ENCODE assay signal across 19 cellular contexts in genomic region chr20:32415494-32415893, GRCh38. TPM values are rescaled to one million over a fixed set of nuclear protein-coding genes. Genes with fewer than 3 reads are reported as not detected.
A peak's percentile ranks its signal among the peaks of the same experiment; 100 is the strongest.
DNase-seq lines count a peak whose midpoint lies in the region; ATAC-seq and TF ChIP-seq lines count a peak whose summit lies in the region.
"Had no signal": no experiment of that assay in that cellular context is flagged by ENCODE, and none has a peak within 500 bp of the region (broad histone marks: within the 10 kb centered on the region; RNA-seq: fewer than 3 reads in every experiment).

No MANE protein-coding gene starts in this region.

- DNase-seq in activated CD4-positive, alpha-beta T cell treated with anti-CD3 and anti-CD28 coated beads, Interleukin-2, amount 10 ng/mL, durations not matched to agents 7 days and 5 days: no peak
- DNase-seq in activated CD4-positive, alpha-beta T cell treated with anti-CD3 and anti-CD28 coated beads for 4 hours: no peak
- DNase-seq in RWPE1 (ENCODE audit: low spot score) (no peak), NCI-H1048 (lab: John Stamatoyannopoulos, UW) (no peak)
- no peak for DNase-seq in effector memory CD8-positive, alpha-beta T cell
- no peak for DNase-seq in stimulated activated naive B cell treated with anti-CD40 and anti-IgM and Interleukin-4, amounts not matched to agents 10 μg/mL and 1 μg/mL and 100 μg/mL, for 72 hours
- DNase-seq: ACHN; activated CD4-positive, CD25-positive, alpha-beta regulatory T cell; activated CD8-positive, alpha-beta memory T cell treated with anti-CD3 and anti-CD28 coated beads, Interleukin-2, amount 10 ng/mL, durations not matched to agents 7 days and 5 days; activated effector memory CD4-positive, alpha-beta T cell treated with anti-CD3 and anti-CD28 coated beads, Interleukin-2, amount 50 U/mL, for 16 hours; cerebellar nuclear complex; effector CD4-positive, alpha-beta T cell; NCI-H510A treated with DMSO at 0.1 percent for 48 hours; small intestine; stimulated activated CD4-positive, alpha-beta T cell treated with anti-CD3 and anti-CD28 coated beads, Interleukin-4, amount 100 ng/mL, for 24 hours had no signal

- POLR2A ChIA-PET in activated CD4-positive, alpha-beta T cell treated with anti-CD3 and anti-CD28 coated beads, Interleukin-2, amount 10 ng/mL, durations not matched to agents 7 days and 5 days (lab: Charles Lee): no interaction called here
- POLR2A ChIA-PET in RWPE1 (lab: Yijun Ruan, JAX; ENCODE audit: low non-redundant PET): no interaction called here

- H3K27ac ChIP-seq in RWPE1: peak overlapping the region; percentile 4; the same call in 1 of the 2 replicates
- H3K27ac ChIP-seq: KMS-11 had no signal

- no peak for TF ChIP-seq CTCF in RWPE1 (conservative IDR thresholded peaks at IDR 0.05; ENCODE audit: low read depth)

- no peaks in the 10 kb centered on the region for H3K27me3 Mint-ChIP-seq in activated CD4-positive, alpha-beta T cell treated with anti-CD3 and anti-CD28 coated beads, Interleukin-2, amount 10 ng/mL, durations not matched to agents 7 days and 5 days
- H3K27me3 Mint-ChIP-seq in effector memory CD8-positive, alpha-beta T cell: no peaks in the 10 kb centered on the region
- H3K27me3 Mint-ChIP-seq in stimulated activated naive B cell treated with anti-CD40 and anti-IgM and Interleukin-4, amounts not matched to agents 10 μg/mL and 1 μg/mL and 100 μg/mL, for 72 hours: no peaks in the 10 kb centered on the region
- H3K27me3 Mint-ChIP-seq: activated CD8-positive, alpha-beta memory T cell treated with anti-CD3 and anti-CD28 coated beads, Interleukin-2, amount 10 ng/mL, durations not matched to agents 7 days and 5 days had no signal

- H3K4me1 Mint-ChIP-seq in activated CD4-positive, alpha-beta T cell treated with anti-CD3 and anti-CD28 coated beads, Interleukin-2, amount 10 ng/mL, durations not matched to agents 7 days and 5 days: peaks cover 40% of the 10 kb centered on the region
- peaks cover 26 to 55% of the 10 kb centered on the region in 2 donors for H3K4me1 Mint-ChIP-seq in effector memory CD8-positive, alpha-beta T cell (ENCODE audit: low read depth in 2 of 2)
- peaks cover 30 to 48% of the 10 kb centered on the region in 2 donors for H3K4me1 Mint-ChIP-seq in stimulated activated naive B cell treated with anti-CD40 and anti-IgM and Interleukin-4, amounts not matched to agents 10 μg/mL and 1 μg/mL and 100 μg/mL, for 72 hours

- peaks cover 29% of the 10 kb centered on the region for H3K36me3 Mint-ChIP-seq in activated CD4-positive, alpha-beta T cell treated with anti-CD3 and anti-CD28 coated beads, Interleukin-2, amount 10 ng/mL, durations not matched to agents 7 days and 5 days (ENCODE audit: low read depth)
- peaks cover 11% of the 10 kb centered on the region for H3K36me3 Mint-ChIP-seq in effector memory CD8-positive, alpha-beta T cell (ENCODE audit: insufficient read depth)
- peaks cover 23 to 33% of the 10 kb centered on the region in 2 donors for H3K36me3 Mint-ChIP-seq in stimulated activated naive B cell treated with anti-CD40 and anti-IgM and Interleukin-4, amounts not matched to agents 10 μg/mL and 1 μg/mL and 100 μg/mL, for 72 hours

- CTCF ChIA-PET in activated CD4-positive, alpha-beta T cell treated with anti-CD3 and anti-CD28 coated beads, Interleukin-2, amount 10 ng/mL, durations not matched to agents 7 days and 5 days (lab: Charles Lee): no interaction called here
- CTCF ChIA-PET in RWPE1 (lab: Yijun Ruan, JAX): no interaction called here

- H3K9me3 Mint-ChIP-seq in activated CD4-positive, alpha-beta T cell treated with anti-CD3 and anti-CD28 coated beads, Interleukin-2, amount 10 ng/mL, durations not matched to agents 7 days and 5 days: no peaks in the 10 kb centered on the region
- H3K9me3 Mint-ChIP-seq in effector memory CD8-positive, alpha-beta T cell: no peaks in the 10 kb centered on the region
- peaks cover 4% of the 10 kb centered on the region in 2 donors for H3K9me3 Mint-ChIP-seq in stimulated activated naive B cell treated with anti-CD40 and anti-IgM and Interleukin-4, amounts not matched to agents 10 μg/mL and 1 μg/mL and 100 μg/mL, for 72 hours
- H3K9me3 Mint-ChIP-seq: CD14-positive monocyte had no signal

- H3K4me3 Mint-ChIP-seq in activated CD4-positive, alpha-beta T cell treated with anti-CD3 and anti-CD28 coated beads, Interleukin-2, amount 10 ng/mL, durations not matched to agents 7 days and 5 days: no peak overlapping the region
- H3K4me3 Mint-ChIP-seq in effector memory CD8-positive, alpha-beta T cell: no peak overlapping the region
- no peak overlapping the region for H3K4me3 Mint-ChIP-seq in stimulated activated naive B cell treated with anti-CD40 and anti-IgM and Interleukin-4, amounts not matched to agents 10 μg/mL and 1 μg/mL and 100 μg/mL, for 72 hours
- H3K4me3 Mint-ChIP-seq: activated CD8-positive, alpha-beta memory T cell treated with anti-CD3 and anti-CD28 coated beads, Interleukin-2, amount 10 ng/mL, durations not matched to agents 7 days and 5 days; CD14-positive monocyte had no signal

- peak overlapping the region; percentile 6 for H3K27ac Mint-ChIP-seq in activated CD4-positive, alpha-beta T cell treated with anti-CD3 and anti-CD28 coated beads, Interleukin-2, amount 10 ng/mL, durations not matched to agents 7 days and 5 days
- peak overlapping the region; percentile 1 to 32 for H3K27ac Mint-ChIP-seq in effector memory CD8-positive, alpha-beta T cell
- H3K27ac Mint-ChIP-seq in stimulated activated naive B cell treated with anti-CD40 and anti-IgM and Interleukin-4, amounts not matched to agents 10 μg/mL and 1 μg/mL and 100 μg/mL, for 72 hours: peak overlapping the region; percentile 20
- H3K27ac Mint-ChIP-seq: activated CD8-positive, alpha-beta memory T cell treated with anti-CD3 and anti-CD28 coated beads, Interleukin-2, amount 10 ng/mL, durations not matched to agents 7 days and 5 days had no signal

- no peak for ATAC-seq in effector memory CD8-positive, alpha-beta T cell (replicated peaks)
- no peak for ATAC-seq in stimulated activated naive B cell treated with anti-CD40 and anti-IgM and Interleukin-4, amounts not matched to agents 10 μg/mL and 1 μg/mL and 100 μg/mL, for 72 hours (replicated peaks)
- ATAC-seq in GM18498 (IDR thresholded peaks at IDR 0.05; ENCODE audit: unreplicated experiment): no peak
- ATAC-seq in GM21737 (IDR thresholded peaks at IDR 0.05; ENCODE audit: unreplicated experiment): no peak
- ATAC-seq: activated CD8-positive, alpha-beta memory T cell treated with anti-CD3 and anti-CD28 coated beads, Interleukin-2, amount 10 ng/mL, durations not matched to agents 7 days and 5 days had no signal

RNA-seq across cellular contexts. Expression of gene ASXL1, which starts 57.4 kb away (rescaled TPM):
- total RNA-seq in activated CD4-positive, alpha-beta T cell treated with anti-CD3 and anti-CD28 coated beads, Interleukin-2, amount 10 ng/mL, durations not matched to agents 7 days and 5 days: 100 to 1,000 TPM; 110 TPM
